Comparison of ENCODE assay signal across 13 cellular contexts in the genomic region with DNA sequence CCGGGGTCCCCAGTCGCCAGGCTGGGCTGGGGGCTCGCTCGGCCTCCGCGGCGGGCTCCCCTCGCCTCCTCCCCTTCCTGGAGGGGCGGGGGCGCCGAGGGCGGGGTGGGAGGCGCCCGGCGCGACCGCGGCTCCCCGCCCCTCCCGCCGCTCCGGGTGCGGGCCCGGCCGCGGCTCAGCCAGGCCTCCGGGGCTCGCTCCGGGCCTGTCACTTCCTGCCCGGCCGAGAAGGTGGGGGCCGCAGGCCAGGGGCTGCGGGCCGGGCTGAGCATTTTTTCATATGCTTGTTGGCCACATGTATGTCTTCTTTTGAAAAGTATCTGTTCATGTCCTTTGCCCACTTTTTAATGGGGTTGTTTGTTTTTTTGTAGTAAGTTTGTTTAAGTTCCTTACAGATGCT. TPM values are rescaled to one million over a fixed set of nuclear protein-coding genes. Genes with fewer than 3 reads are reported as not detected.
DNase-seq lines count a peak whose midpoint lies in the region; ATAC-seq and TF ChIP-seq lines count a peak whose summit lies in the region.
"Not testable (repeated sequence)": the region's sequence is repeated elsewhere in the genome, so short reads cannot be mapped to it uniquely, and the experiment has no call there.
"Had no signal": no experiment of that assay in that cellular context is flagged by ENCODE, and none has a peak within 500 bp of the region (broad histone marks: within the 10 kb centered on the region; RNA-seq: fewer than 3 reads in every experiment).

No MANE protein-coding gene starts in this region.

- not testable (repeated sequence) for H3K27ac ChIP-seq in CD4-positive, alpha-beta T cell (ENCODE audit: low read depth, low read length); gastroesophageal sphincter

- not testable (repeated sequence) for H3K9me3 ChIP-seq in CD4-positive, alpha-beta T cell (ENCODE audit: control insufficient read depth, low read length); gastroesophageal sphincter

- H3K4me3 Mint-ChIP-seq in CD4-positive, alpha-beta T cell, result not testable (repeated sequence)
- H3K4me3 Mint-ChIP-seq in activated naive CD8-positive, alpha-beta T cell, result peak overlapping the region; percentile 37
- H3K4me3 Mint-ChIP-seq in nephron, result peak overlapping the region; percentile 71 to 78 (median 77)
- peak overlapping the region; percentile 29 to 48 for H3K4me3 Mint-ChIP-seq in stimulated activated naive B cell treated with anti-CD40 and anti-IgM and Interleukin-4, amounts not matched to agents 10 μg/mL and 1 μg/mL and 100 μg/mL, for 72 hours

- peak; percentile 79 for ATAC-seq in CD4-positive, alpha-beta T cell (ENCODE audit: poor library complexity)
- ATAC-seq in HG02610 (IDR thresholded peaks at IDR 0.05; ENCODE audit: unreplicated experiment) (peak; percentile 37), SK-N-SH treated with all-trans-retinoic acid at 6 μM for 48 hours (peak; percentile 72), gastroesophageal sphincter (peak; percentile 74), left colon (peak; percentile 78)
- ATAC-seq in stimulated activated naive B cell treated with anti-CD40 and anti-IgM and Interleukin-4, amounts not matched to agents 10 μg/mL and 1 μg/mL and 100 μg/mL, for 72 hours (replicated peaks), result peak; percentile 81

- H3K27ac Mint-ChIP-seq in CD4-positive, alpha-beta T cell; activated naive CD8-positive, alpha-beta T cell; nephron; stimulated activated naive B cell treated with anti-CD40 and anti-IgM and Interleukin-4, amounts not matched to agents 10 μg/mL and 1 μg/mL and 100 μg/mL, for 72 hours: not testable (repeated sequence)

- H3K27me3 ChIP-seq in CD4-positive, alpha-beta T cell (ENCODE audit: control insufficient read depth, insufficient read depth, low read length), result peaks cover 29% of the 10 kb centered on the region
- H3K27me3 ChIP-seq in gastroesophageal sphincter, result not testable (repeated sequence)

- not testable (repeated sequence) for H3K4me1 ChIP-seq in gastroesophageal sphincter

- not testable (repeated sequence) for H3K36me3 Mint-ChIP-seq in CD4-positive, alpha-beta T cell (ENCODE audit: low read depth); activated naive CD8-positive, alpha-beta T cell; nephron (ENCODE audit: low read depth); stimulated activated naive B cell treated with anti-CD40 and anti-IgM and Interleukin-4, amounts not matched to agents 10 μg/mL and 1 μg/mL and 100 μg/mL, for 72 hours

- not testable (repeated sequence) for H3K4me3 ChIP-seq in gastroesophageal sphincter

- H3K4me1 Mint-ChIP-seq in CD4-positive, alpha-beta T cell (ENCODE audit: low read depth); activated naive CD8-positive, alpha-beta T cell (ENCODE audit: low read depth); nephron; stimulated activated naive B cell treated with anti-CD40 and anti-IgM and Interleukin-4, amounts not matched to agents 10 μg/mL and 1 μg/mL and 100 μg/mL, for 72 hours: not testable (repeated sequence)

- intact Hi-C loops in CD4-positive, alpha-beta T cell (cut with DNase I, micrococcal nuclease); left colon (cut with DNase I, micrococcal nuclease): not testable (repeated sequence)

- CTCF ChIA-PET in CD4-positive, alpha-beta T cell (lab: Charles Lee), result interaction anchor here (2.1 kb wide), 1 partner anchor 13 kb away, joined by 6 read pairs; no protein-coding TSS in a partner anchor

- not testable (repeated sequence) for H3K9me3 Mint-ChIP-seq in CD4-positive, alpha-beta T cell; activated naive CD8-positive, alpha-beta T cell (ENCODE audit: low read depth); stimulated activated naive B cell treated with anti-CD40 and anti-IgM and Interleukin-4, amounts not matched to agents 10 μg/mL and 1 μg/mL and 100 μg/mL, for 72 hours
- peaks cover 14% of the 10 kb centered on the region for H3K9me3 Mint-ChIP-seq in nephron

- not testable (repeated sequence) for TF ChIP-seq CTCF in CD4-positive, alpha-beta T cell (IDR thresholded peaks at IDR 0.05); gastroesophageal sphincter (IDR thresholded peaks at IDR 0.05); nephron (IDR thresholded peaks at IDR 0.05; ENCODE audit: unreplicated experiment in 3 of 3)

- DNase-seq in CD4-positive, alpha-beta T cell; left colon; stimulated activated naive B cell treated with anti-CD40 and anti-IgM and Interleukin-4, amounts not matched to agents 10 μg/mL and 1 μg/mL and 100 μg/mL, for 72 hours: not testable (repeated sequence)

- peaks cover 60% of the 10 kb centered on the region for H3K27me3 Mint-ChIP-seq in CD4-positive, alpha-beta T cell
- peaks cover 37% of the 10 kb centered on the region for H3K27me3 Mint-ChIP-seq in activated naive CD8-positive, alpha-beta T cell
- H3K27me3 Mint-ChIP-seq in nephron (ENCODE audit: low read depth), result not testable (repeated sequence)
- H3K27me3 Mint-ChIP-seq in stimulated activated naive B cell treated with anti-CD40 and anti-IgM and Interleukin-4, amounts not matched to agents 10 μg/mL and 1 μg/mL and 100 μg/mL, for 72 hours, result peaks cover 32 to 49% of the 10 kb centered on the region in 2 donors

- TF ChIP-seq EP300 in gastroesophageal sphincter (IDR thresholded peaks at IDR 0.05), result not testable (repeated sequence)

- POLR2A ChIA-PET in CD4-positive, alpha-beta T cell (lab: Charles Lee), result not testable (repeated sequence)

- not testable (repeated sequence) for TF ChIP-seq POLR2A in gastroesophageal sphincter (IDR thresholded peaks at IDR 0.05)

- WGBS in gastroesophageal sphincter (ENCODE audit: low coverage in 1 of 2), 2 donors, result 0% methylated on average over 3 of the region's 34 CpGs; no CpG with 5 or more reads in 1 of the 2 donors

- not testable (repeated sequence) for H3K36me3 ChIP-seq in gastroesophageal sphincter

RNA-seq across cellular contexts. Expression of a gene that starts 11.2 kb away (rescaled TPM):
- not detected for total RNA-seq in CD4-positive, alpha-beta T cell
- total RNA-seq in gastroesophageal sphincter (not detected), left colon (not detected)
- total RNA-seq: bronchial epithelial cell, endothelial cell of umbilical vein, kidney, right atrium auricular region, temporal lobe had no signal

RNA-seq across cellular contexts. Expression of a gene that starts 14.6 kb away (rescaled TPM):
- not detected for total RNA-seq in CD4-positive, alpha-beta T cell
- total RNA-seq in gastroesophageal sphincter, result not detected
- total RNA-seq in left colon, result not detected
- total RNA-seq: bronchial epithelial cell, endothelial cell of umbilical vein, kidney, right atrium auricular region, temporal lobe had no signal

RNA-seq across cellular contexts. Expression of a gene that starts 29.0 kb away (rescaled TPM):
- not detected for total RNA-seq in CD4-positive, alpha-beta T cell
- total RNA-seq in gastroesophageal sphincter (not detected), left colon (not detected)
- total RNA-seq: bronchial epithelial cell, endothelial cell of umbilical vein, kidney, right atrium auricular region, temporal lobe had no signal

RNA-seq across cellular contexts. Expression of a gene that starts 52.1 kb away (rescaled TPM):
- not detected for total RNA-seq in CD4-positive, alpha-beta T cell
- total RNA-seq in gastroesophageal sphincter (not detected), left colon (not detected)
- total RNA-seq: bronchial epithelial cell, endothelial cell of umbilical vein, kidney, right atrium auricular region, temporal lobe had no signal

RNA-seq across cellular contexts. Expression of a gene that starts 55.0 kb away (rescaled TPM):
- not detected for total RNA-seq in CD4-positive, alpha-beta T cell
- not detected for total RNA-seq in gastroesophageal sphincter
- not detected for total RNA-seq in left colon
- total RNA-seq: bronchial epithelial cell, endothelial cell of umbilical vein, kidney, right atrium auricular region, temporal lobe had no signal
